In the genomic region with DNA sequence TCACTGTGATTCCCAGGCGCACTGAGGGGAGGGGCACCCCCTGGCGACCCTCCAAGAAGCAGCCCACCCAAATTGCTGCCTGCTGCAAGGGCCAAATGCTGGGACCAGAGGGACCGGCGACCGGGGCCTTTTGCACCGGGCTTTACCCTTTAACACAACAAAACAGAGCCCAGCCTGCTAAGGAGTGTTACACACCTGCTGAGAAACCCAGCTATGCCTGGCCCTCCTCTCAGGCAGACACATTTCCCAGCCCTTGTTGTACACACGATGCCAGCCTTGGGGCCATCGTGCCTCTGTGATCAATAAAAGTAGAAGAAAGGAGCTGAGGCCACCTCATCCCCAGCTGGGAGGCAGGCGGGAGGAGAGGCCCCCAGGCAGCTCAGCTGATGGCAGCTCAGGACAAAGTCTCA, we compare ENCODE assay signal across 22 cellular contexts. TPM values are rescaled to one million over a fixed set of nuclear protein-coding genes. Genes with fewer than 3 reads are reported as not detected.
DNase-seq lines count a peak whose midpoint lies in the region; ATAC-seq and TF ChIP-seq lines count a peak whose summit lies in the region.
"Had no signal": no experiment of that assay in that cellular context is flagged by ENCODE, and none has a peak within 500 bp of the region (broad histone marks: within the 10 kb centered on the region; RNA-seq: fewer than 3 reads in every experiment).

No MANE protein-coding gene starts in this region.

- no peaks in the 10 kb centered on the region for H3K27me3 Mint-ChIP-seq in neural crest cell (ENCODE audit: low read depth)
- peaks cover 9 to 15% (median 14%) of the 10 kb centered on the region in 3 donors for H3K27me3 Mint-ChIP-seq in CD14-positive monocyte (ENCODE audit: low read depth in 3 of 3)
- H3K27me3 Mint-ChIP-seq: activated naive CD4-positive, alpha-beta T cell treated with anti-CD3 and anti-CD28 coated beads, Interleukin-2, amount 50 U/mL, for 24 hours had no signal

- H3K4me3 ChIP-seq in ectodermal cell (ENCODE audit: insufficient read depth, low read depth, low read length): no peak overlapping the region
- H3K4me3 ChIP-seq: heart left ventricle, lower lobe of right lung, ovary, sigmoid colon, suprapubic skin, uterus had no signal

- H3K4me1 Mint-ChIP-seq in neural crest cell (peaks cover 4% of the 10 kb centered on the region), CD14-positive monocyte (no peaks in the 10 kb centered on the region)
- H3K4me1 Mint-ChIP-seq: activated CD4-positive, alpha-beta T cell treated with anti-CD3 and anti-CD28 coated beads for 36 hours; activated naive CD4-positive, alpha-beta T cell treated with anti-CD3 and anti-CD28 coated beads, Interleukin-2, amount 50 U/mL, for 24 hours had no signal

- 2% methylated on average over 9 of the region's 9 CpGs for WGBS in ectodermal cell, 2 experiments

- peak; percentile 10 for DNase-seq in NCI-H1092 treated with DMSO at 0.1 percent for 48 hours (lab: John Stamatoyannopoulos, UW)
- no peak for DNase-seq in NCI-H1092 (lab: John Stamatoyannopoulos, UW)
- peak; percentile 42 for DNase-seq in NCI-H2227 (lab: John Stamatoyannopoulos, UW; ENCODE audit: unreplicated experiment)
- DNase-seq in neural crest cell (ENCODE audit: low read depth, low spot score): peak; percentile 21
- DNase-seq in CD14-positive monocyte (ENCODE audit: low spot score): no peak
- no peak for DNase-seq in stimulated activated naive CD8-positive, alpha-beta T cell treated with anti-CD3 and anti-CD28 coated beads, Interleukin-15, Interleukin-2, amounts not matched to agents 100 U/mL and 50 U/mL, for 24 hours
- no peak for DNase-seq in GDM1 (lab: John Stamatoyannopoulos, UW)
- DNase-seq: activated CD4-positive, alpha-beta T cell treated with anti-CD3 and anti-CD28 coated beads for 36 hours; AML-193; DND-41; heart left ventricle; islet precursor cell; lower lobe of right lung; NCI-H1694 treated with DMSO at 0.1 percent for 48 hours; ovary; sigmoid colon had no signal

- no peaks in the 10 kb centered on the region for H3K9me3 ChIP-seq in ectodermal cell (ENCODE audit: control insufficient read depth, low read length)
- H3K9me3 ChIP-seq: heart left ventricle, lower lobe of right lung, ovary, sigmoid colon, suprapubic skin, uterus had no signal

- no peak for ATAC-seq in stimulated activated naive CD8-positive, alpha-beta T cell treated with anti-CD3 and anti-CD28 coated beads, Interleukin-15, Interleukin-2, amounts not matched to agents 100 U/mL and 50 U/mL, for 24 hours
- ATAC-seq: activated CD4-positive, alpha-beta T cell treated with anti-CD3 and anti-CD28 coated beads for 36 hours; lower lobe of right lung had no signal

- intact Hi-C loops in CD14-positive monocyte (cut with micrococcal nuclease): no loop called here

- peak overlapping the region; percentile 44 for H3K27ac ChIP-seq in ectodermal cell (ENCODE audit: insufficient read depth, low read depth, low read length, poor library complexity, severe bottlenecking)
- H3K27ac ChIP-seq: 22Rv1, lower lobe of right lung, ovary, sigmoid colon, suprapubic skin, uterus had no signal

- TF ChIP-seq CTCF in neural crest cell (conservative IDR thresholded peaks at IDR 0.05): no peak
- TF ChIP-seq CTCF in CD14-positive monocyte (IDR thresholded peaks at IDR 0.05): no peak

- H3K4me3 Mint-ChIP-seq in neural crest cell (no peak overlapping the region), CD14-positive monocyte (no peak overlapping the region)
- H3K4me3 Mint-ChIP-seq: activated CD4-positive, alpha-beta T cell treated with anti-CD3 and anti-CD28 coated beads for 36 hours; activated naive CD4-positive, alpha-beta T cell treated with anti-CD3 and anti-CD28 coated beads, Interleukin-2, amount 50 U/mL, for 24 hours; activated T-helper 1 cell treated with anti-CD3 and anti-CD28 coated beads, Interleukin-12 subunit alpha, Interleukin-12 subunit beta, Interleukin-2, Interleukin-4 antibody, amounts not matched to agents 30 ng/mL and 10 ng/mL and 1 ng/mL, durations not matched to agents 14 hours and 24 hours and 36 hours had no signal

- H3K4me1 ChIP-seq in ectodermal cell (ENCODE audit: control insufficient read depth, insufficient read depth, low read length): peaks cover 7% of the 10 kb centered on the region
- H3K4me1 ChIP-seq: lower lobe of right lung, sigmoid colon, uterus had no signal

- H3K9me3 Mint-ChIP-seq in neural crest cell (no peaks in the 10 kb centered on the region), CD14-positive monocyte (peaks cover 0 to 2% (median 0%) of the 10 kb centered on the region in 7 donors)
- H3K9me3 Mint-ChIP-seq: activated naive CD4-positive, alpha-beta T cell treated with anti-CD3 and anti-CD28 coated beads, Interleukin-2, amount 50 U/mL, for 24 hours; activated T-helper 1 cell treated with anti-CD3 and anti-CD28 coated beads, Interleukin-12 subunit alpha, Interleukin-12 subunit beta, Interleukin-2, Interleukin-4 antibody, amounts not matched to agents 30 ng/mL and 10 ng/mL and 1 ng/mL, durations not matched to agents 14 hours and 24 hours and 36 hours had no signal

- H3K27ac Mint-ChIP-seq in neural crest cell (ENCODE audit: unreplicated experiment): no peak overlapping the region
- no peak overlapping the region for H3K27ac Mint-ChIP-seq in CD14-positive monocyte
- H3K27ac Mint-ChIP-seq: activated CD4-positive, alpha-beta T cell treated with anti-CD3 and anti-CD28 coated beads for 36 hours; activated naive CD4-positive, alpha-beta T cell treated with anti-CD3 and anti-CD28 coated beads, Interleukin-2, amount 50 U/mL, for 24 hours; activated T-helper 1 cell treated with anti-CD3 and anti-CD28 coated beads, Interleukin-12 subunit alpha, Interleukin-12 subunit beta, Interleukin-2, Interleukin-4 antibody, amounts not matched to agents 30 ng/mL and 10 ng/mL and 1 ng/mL, durations not matched to agents 14 hours and 24 hours and 36 hours had no signal

- H3K36me3 Mint-ChIP-seq in neural crest cell (ENCODE audit: low read depth) (no peaks in the 10 kb centered on the region), CD14-positive monocyte (no peaks in the 10 kb centered on the region)
- H3K36me3 Mint-ChIP-seq: activated naive CD4-positive, alpha-beta T cell treated with anti-CD3 and anti-CD28 coated beads, Interleukin-2, amount 50 U/mL, for 24 hours had no signal

- no peaks in the 10 kb centered on the region for H3K27me3 ChIP-seq in ectodermal cell (ENCODE audit: control insufficient read depth, insufficient read depth, low read length, poor library complexity, severe bottlenecking)
- H3K27me3 ChIP-seq: ovary, uterus had no signal

- H3K36me3 ChIP-seq in ectodermal cell (ENCODE audit: control insufficient read depth, insufficient read depth, low read length): no peaks in the 10 kb centered on the region
- H3K36me3 ChIP-seq: heart left ventricle, lower lobe of right lung, ovary, sigmoid colon, suprapubic skin, uterus had no signal

RNA-seq across cellular contexts. Expression of a gene that starts 46.2 kb away (rescaled TPM):
- polyA plus RNA-seq in ectodermal cell (2013, experiment 1 of 4): 125 TPM
- polyA plus RNA-seq in ectodermal cell (2013, experiment 2 of 4): 136 TPM
- polyA plus RNA-seq in ectodermal cell (2013, experiment 3 of 4): 93.3 TPM
- 101 TPM for polyA plus RNA-seq in ectodermal cell (2013, experiment 4 of 4)
- total RNA-seq in neural crest cell: 181 and 184 TPM in 2 replicates
- 100 to 1,000 TPM; 114 to 136 TPM for polyA plus RNA-seq in CD14-positive monocyte

Comparison
In these comparisons a context has a peak if more than half of its experiments do, and no peak if none do; other contexts are left out.
1. DNase-seq: peak in NCI-H1092 treated with DMSO at 0.1 percent for 48 hours (single experiment), NCI-H2227 (single experiment) and neural crest cell (single experiment); none in NCI-H1092 (single experiment), CD14-positive monocyte (single experiment), stimulated activated naive CD8-positive, alpha-beta T cell treated with anti-CD3 and anti-CD28 coated beads, Interleukin-15, Interleukin-2, amounts not matched to agents 100 U/mL and 50 U/mL, for 24 hours (single experiment) and GDM1 (single experiment).